In genomic region chr17:9763643-9764042, GRCh38 we compare ENCODE assay signal across 27 cellular contexts. TPM values are rescaled to one million over a fixed set of nuclear protein-coding genes. Genes with fewer than 3 reads are reported as not detected.
DNase-seq lines count a peak whose midpoint lies in the region; ATAC-seq, FAIRE-seq and TF ChIP-seq lines count a peak whose summit lies in the region.
"Had no signal": no experiment of that assay in that cellular context is flagged by ENCODE, and none has a peak within 500 bp of the region (broad histone marks: within the 10 kb centered on the region; RNA-seq: fewer than 3 reads in every experiment).

No MANE protein-coding gene starts in this region.

- TF ChIP-seq POLR2A in K562 (conservative IDR thresholded peaks at IDR 0.05) = no peak

- FAIRE-seq in K562 (lab: Jason Lieb, UNC) = no peak
- FAIRE-seq: islet of Langerhans had no signal

- in situ Hi-C loops in G401 (cut with HindIII; ENCODE audit: low sequenced_read_pairs) = no loop called here
- in situ Hi-C loops in K562 (cut with MboI) = no loop called here

- no peak for TF ChIP-seq RAD21 in K562 (CRISPR knock-in tag; conservative IDR thresholded peaks at IDR 0.05 in 1 of 2, IDR thresholded peaks at IDR 0.05 in 1 of 2)

- CTCF ChIA-PET in K562 (lab: Yijun Ruan, JAX; ENCODE audit: low intra/inter-chr PET ratio) = no interaction called here
- CTCF ChIA-PET in Calu3 (lab: Charles Lee) = no interaction called here

- H3K4me3 Mint-ChIP-seq in Calu3 (ENCODE audit: low read depth, unreplicated experiment) = no peak overlapping the region
- H3K4me3 Mint-ChIP-seq: naive thymus-derived CD8-positive, alpha-beta T cell; T-helper 17 cell had no signal

- BruUV-seq in K562 (replicated peaks; lab: Mats Ljungman, UMichigan) (no TSS peak), Calu3 (replicated peaks; lab: Mats Ljungman, UMichigan) (no TSS peak)

- H3K4me3 ChIP-seq in K562 = no peak overlapping the region
- H3K4me3 ChIP-seq: ovary, spleen, transverse colon had no signal

- ATAC-seq in K562 (no peak), sciatic nerve (peak; percentile 73), HG03039 (IDR thresholded peaks at IDR 0.05; ENCODE audit: unreplicated experiment) (no peak)
- ATAC-seq: naive thymus-derived CD8-positive, alpha-beta T cell; SK-N-SH treated with all-trans-retinoic acid at 6 μM for 48 hours; T-helper 17 cell had no signal

- no peaks in the 10 kb centered on the region; a peak in 1 of 5 replicates for H3K27me3 ChIP-seq in K562 (ENCODE audit: control insufficient read depth in 2 of 2, insufficient read depth in 2 of 2, low read length in 2 of 2)
- H3K27me3 ChIP-seq: ovary, transverse colon had no signal

- no peak overlapping the region for H3K27ac ChIP-seq in K562 (ENCODE audit: extremely low read depth, low read depth, low read length)
- H3K27ac ChIP-seq: KMS-11, ovary, spleen, transverse colon had no signal

- intact Hi-C loops in K562 (cut with micrococcal nuclease) (no loop called here), sciatic nerve (cut with DNase I) (no loop called here), Calu3 (cut with micrococcal nuclease; ENCODE audit: unreplicated experiment) (no loop called here)

- POLR2A ChIA-PET in K562 (lab: Yijun Ruan, JAX) = no interaction called here

- no peak overlapping the region for H3K9ac ChIP-seq in K562 (ENCODE audit: insufficient read depth in 1 of 2, low read depth in 2 of 2, low read length in 2 of 2)
- H3K9ac ChIP-seq: KMS-11 had no signal

- 0% methylated on average over 4 of the region's 4 CpGs for WGBS in K562 (ENCODE audit: insufficient coverage, low coverage, missing lambda C conversion rate)

- no peaks in the 10 kb centered on the region for H3K4me1 ChIP-seq in K562 (replicated peaks in 1 of 2; ENCODE audit: control insufficient read depth in 2 of 2, insufficient read depth in 2 of 2, low read length in 2 of 2)
- H3K4me1 ChIP-seq: transverse colon had no signal

- no peak overlapping the region for H3K4me2 ChIP-seq in K562 (ENCODE audit: insufficient read depth, low read length)
- H3K4me2 ChIP-seq: KMS-11 had no signal

- no peaks in the 10 kb centered on the region for H4K20me1 ChIP-seq in K562 (replicated peaks; ENCODE audit: control insufficient read depth, insufficient read depth, low read length)

- TF ChIP-seq CTCF in K562 (IDR thresholded peaks at IDR 0.05 in 2 of 3, conservative IDR thresholded peaks at IDR 0.05 in 1 of 3; ENCODE audit: insufficient read depth in 2 of 3, low read depth in 1 of 3, low read length in 3 of 3) (no peak), Calu3 (IDR thresholded peaks at IDR 0.05; ENCODE audit: unreplicated experiment) (no peak)

- peaks cover 7% of the 10 kb centered on the region for H3K4me1 Mint-ChIP-seq in Calu3 (ENCODE audit: low read depth, unreplicated experiment)
- H3K4me1 Mint-ChIP-seq: naive thymus-derived CD8-positive, alpha-beta T cell; T-helper 17 cell had no signal

- no peaks in the 10 kb centered on the region for H3K9me3 Mint-ChIP-seq in Calu3 (ENCODE audit: low read depth, unreplicated experiment)
- H3K9me3 Mint-ChIP-seq: naive thymus-derived CD8-positive, alpha-beta T cell had no signal

- DNase-seq in G401 (ENCODE audit: low spot score) (peak; percentile 30), MV-4-11 (lab: John Stamatoyannopoulos, UW) (peak; percentile 15), K562 (ENCODE audit: extremely low read depth in 1 of 4, low spot score in 3 of 4) (no peak), sciatic nerve (ENCODE audit: low spot score) (no peak), SHP77 treated with DMSO at 0.1 percent for 48 hours (lab: John Stamatoyannopoulos, UW) (no peak), Calu3 (no peak)
- DNase-seq: activated CD4-positive, alpha-beta T cell treated with anti-CD3 and anti-CD28 coated beads for 1 hour; activated CD8-positive, alpha-beta memory T cell treated with anti-CD3 and anti-CD28 coated beads for 24 hours; C1 segment of cervical spinal cord; cerebellar nuclear complex; COR-L47; DND-41; midbrain; naive thymus-derived CD8-positive, alpha-beta T cell; NCI-H1048; NCI-H1694; NCI-H526 treated with DMSO at 0.1 percent for 48 hours; ovary; retina; spleen; T-helper 17 cell; transverse colon had no signal

- H3K9me3 ChIP-seq in K562 (replicated peaks; ENCODE audit: control insufficient read depth, insufficient read depth, low read depth, low read length) = no peaks in the 10 kb centered on the region
- H3K9me3 ChIP-seq: ovary, spleen, transverse colon had no signal

- H3K27ac Mint-ChIP-seq in Calu3 (ENCODE audit: unreplicated experiment) = no peak overlapping the region
- H3K27ac Mint-ChIP-seq: naive thymus-derived CD8-positive, alpha-beta T cell; T-helper 17 cell had no signal

- H3K36me3 Mint-ChIP-seq in Calu3 (ENCODE audit: insufficient read depth, unreplicated experiment) = no peaks in the 10 kb centered on the region
- H3K36me3 Mint-ChIP-seq: naive thymus-derived CD8-positive, alpha-beta T cell had no signal

- H3K9me1 ChIP-seq in K562 (ENCODE audit: control insufficient read depth, insufficient read depth, low read length) = no peaks in the 10 kb centered on the region

- H3K36me3 ChIP-seq in K562 (ENCODE audit: control insufficient read depth, insufficient read depth, low read length) = no peaks in the 10 kb centered on the region
- H3K36me3 ChIP-seq: ovary, spleen, transverse colon had no signal

- no peak for TF ChIP-seq EP300 in K562 (IDR thresholded peaks at IDR 0.05; ENCODE audit: low read length)

- no peaks in the 10 kb centered on the region for H3K79me2 ChIP-seq in K562 (ENCODE audit: control insufficient read depth, insufficient read depth, low read length)

- H2AFZ ChIP-seq in K562 (ENCODE audit: low read depth, low read length) = no peak overlapping the region

- peaks cover 40% of the 10 kb centered on the region for H3K27me3 Mint-ChIP-seq in Calu3 (ENCODE audit: unreplicated experiment)

TF ChIP-seq in K562, 482 proteins besides CTCF, POLR2A, EP300 and RAD21:
- TF ChIP-seq HES1 (IDR thresholded peaks at IDR 0.05; ENCODE audit: low read depth) (no peak), CREM (IDR thresholded peaks at IDR 0.05; ENCODE audit: low read depth) (0 out of 2 replicates have a peak, but pooled peaks have one; percentile 28), GABPA (tag; conservative IDR thresholded peaks at IDR 0.05; ENCODE audit: low read depth) (0 out of 2 replicates have a peak, but pooled peaks have one; percentile 22)

RNA-seq across cellular contexts. Expression of gene DHRS7C, which starts 27.7 kb away (rescaled TPM):
- total RNA-seq in G401 (2014; rRNA removed; shearing (Covaris generic)) = not detected in 2 replicates
- not detected in 2 replicates for total RNA-seq in K562 (2011; cell fraction: chromatin; rRNA removed; ENCODE audit: low replicate concordance)
- not detected in 2 replicates for total RNA-seq in K562 (2011; cell fraction: nucleolus; rRNA removed)
- not detected in 2 replicates for total RNA-seq in K562 (2011; cell fraction: nucleoplasm; rRNA removed)
- total RNA-seq in K562 (2014; rRNA removed) (not detected in 2 replicates), K562 (2014; rRNA removed; fragmentation: Illumina TruSeq; extraction: Trizol) (not detected in 2 replicates), K562 (2015; rRNA removed; fragmentation: Illumina TruSeq; extraction: Trizol) (not detected in 2 replicates), K562 (2021) (not detected in 2 replicates), sciatic nerve (not detected), Calu3 (2022) (not detected in 2 replicates)
- polyA plus RNA-seq in K562 (2011; rRNA removed) (not detected in 2 replicates), K562 (2014; fragmentation: Illumina TruSeq; extraction: Trizol) (not detected in 2 replicates), K562 (2014; fragmentation: Nextera tagmentation; extraction: Ambion mirVana) (not detected), K562 (2014; rRNA removed) (not detected in 2 replicates)
- not detected in 2 replicates for polyA plus RNA-seq in K562 (2011; cell fraction: cytosol; rRNA removed)
- polyA plus RNA-seq in K562 (2011; cell fraction: nucleus; rRNA removed) = not detected in 2 replicates
- polyA plus RNA-seq in K562 (2012) = not detected in 2 replicates
- not detected in 2 replicates for polyA minus RNA-seq in K562 (2011; rRNA and poly(A)+ RNA removed)
- not detected in 2 replicates for polyA minus RNA-seq in K562 (2011; cell fraction: cytosol; rRNA and poly(A)+ RNA removed)
- polyA minus RNA-seq in K562 (2011; cell fraction: nucleus; rRNA and poly(A)+ RNA removed) = not detected in 2 replicates
- total RNA-seq: naive thymus-derived CD8-positive, alpha-beta T cell; ovary; spleen; T-helper 17 cell; transverse colon had no signal
- polyA plus RNA-seq: naive thymus-derived CD8-positive, alpha-beta T cell; ovary had no signal

RNA-seq across cellular contexts. Expression of gene GSG1L2, which starts 58.2 kb away (rescaled TPM):
- total RNA-seq in G401 (2014; rRNA removed; shearing (Covaris generic)) = not detected in 2 replicates
- not detected in 2 replicates for total RNA-seq in K562 (2011; cell fraction: chromatin; rRNA removed; ENCODE audit: low replicate concordance)
- not detected in 2 replicates for total RNA-seq in K562 (2011; cell fraction: nucleolus; rRNA removed)
- total RNA-seq in K562 (2011; cell fraction: nucleoplasm; rRNA removed) = not detected in 2 replicates
- not detected in 2 replicates for total RNA-seq in K562 (2014; rRNA removed)
- total RNA-seq in K562 (2014; rRNA removed; fragmentation: Illumina TruSeq; extraction: Trizol) = not detected in 2 replicates
- total RNA-seq in K562 (2015; rRNA removed; fragmentation: Illumina TruSeq; extraction: Trizol) = not detected in 2 replicates
- total RNA-seq in K562 (2021) = not detected in 2 replicates
- not detected in 2 replicates for polyA plus RNA-seq in K562 (2011; rRNA removed)
- not detected in 2 replicates for polyA plus RNA-seq in K562 (2011; cell fraction: cytosol; rRNA removed)
- not detected in 2 replicates for polyA plus RNA-seq in K562 (2011; cell fraction: nucleus; rRNA removed)
- not detected in 2 replicates for polyA plus RNA-seq in K562 (2012)
- not detected in 2 replicates for polyA plus RNA-seq in K562 (2014; fragmentation: Illumina TruSeq; extraction: Trizol)
- polyA plus RNA-seq in K562 (2014; fragmentation: Nextera tagmentation; extraction: Ambion mirVana) = not detected
- not detected in 2 replicates for polyA plus RNA-seq in K562 (2014; rRNA removed)
- polyA minus RNA-seq in K562 (2011; rRNA and poly(A)+ RNA removed) = not detected in 2 replicates
- not detected in 2 replicates for polyA minus RNA-seq in K562 (2011; cell fraction: cytosol; rRNA and poly(A)+ RNA removed)
- not detected in 2 replicates for polyA minus RNA-seq in K562 (2011; cell fraction: nucleus; rRNA and poly(A)+ RNA removed)
- total RNA-seq in sciatic nerve = not detected
- total RNA-seq in Calu3 (2022) = not detected in 2 replicates
- total RNA-seq: liver; naive thymus-derived CD8-positive, alpha-beta T cell; ovary; spleen; T-helper 17 cell; transverse colon had no signal
- polyA plus RNA-seq: liver; naive thymus-derived CD8-positive, alpha-beta T cell; ovary; spleen had no signal

Comparison
In these comparisons a context has a peak if more than half of its experiments do, and no peak if none do; other contexts are left out.
1. DNase-seq: peak in G401 (single experiment) and MV-4-11 (single experiment); none in K562 (0 of 4), sciatic nerve (single experiment), SHP77 treated with DMSO at 0.1 percent for 48 hours (single experiment) and Calu3 (single experiment).